Comparison of ENCODE assay signal across 13 cellular contexts in the genomic region with DNA sequence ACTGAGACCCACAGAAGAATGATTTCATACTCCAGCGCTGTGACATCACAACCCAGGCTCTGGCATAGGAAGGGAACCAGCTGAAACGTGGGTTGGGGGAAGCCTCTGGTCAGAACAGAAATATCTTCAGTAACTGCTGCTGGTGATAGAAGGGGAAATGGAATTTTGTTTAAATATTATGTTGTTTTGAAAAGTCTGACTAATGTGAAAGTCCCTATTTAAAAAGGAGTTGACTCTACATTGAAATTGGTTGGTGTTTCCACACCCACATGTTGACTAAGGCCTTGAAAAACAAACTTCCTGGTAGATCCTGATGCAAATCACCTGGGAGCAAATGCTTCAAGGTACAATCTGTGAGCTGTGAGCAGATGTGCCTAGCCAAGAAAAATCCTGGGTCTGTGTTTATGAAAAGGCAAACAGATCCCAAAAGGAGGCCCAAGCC. TPM values are rescaled to one million over a fixed set of nuclear protein-coding genes. Genes with fewer than 3 reads are reported as not detected.
DNase-seq lines count a peak whose midpoint lies in the region; ATAC-seq, FAIRE-seq and TF ChIP-seq lines count a peak whose summit lies in the region.
"Had no signal": no experiment of that assay in that cellular context is flagged by ENCODE, and none has a peak within 500 bp of the region (broad histone marks: within the 10 kb centered on the region; RNA-seq: fewer than 3 reads in every experiment).

No MANE protein-coding gene starts in this region.

- POLR2A ChIA-PET in GM10248 (lab: Yijun Ruan, JAX): no interaction called here

- ATAC-seq in HG02623 (IDR thresholded peaks at IDR 0.05; ENCODE audit: unreplicated experiment): no peak
- no peak for ATAC-seq in GM19467 (IDR thresholded peaks at IDR 0.05; ENCODE audit: unreplicated experiment)
- ATAC-seq: stimulated activated memory B cell treated with anti-CD40 and anti-IgM and Interleukin-4, amounts not matched to agents 10 μg/mL and 1 μg/mL and 100 μg/mL, for 72 hours had no signal

- H3K4me3 ChIP-seq in esophagus squamous epithelium (no peak overlapping the region), prostate gland (no peak overlapping the region)

- peaks cover 3 to 43% (median 23%) of the 10 kb centered on the region in 3 donors for H3K4me1 ChIP-seq in esophagus squamous epithelium
- peaks cover 3% of the 10 kb centered on the region for H3K4me1 ChIP-seq in prostate gland (replicated peaks)

- intact Hi-C loops in esophagus squamous epithelium (cut with DNase I) (no loop called here), prostate gland (cut with DNase I) (no loop called here)

- peak; percentile 36 for DNase-seq in GM10248 (ENCODE audit: extremely low spot score)
- DNase-seq in NCI-H748 treated with DMSO at 0.1 percent for 48 hours (lab: John Stamatoyannopoulos, UW): peak; percentile 37
- DNase-seq in esophagus squamous epithelium (lab: John Stamatoyannopoulos, UW): no peak
- DNase-seq in prostate gland (ENCODE audit: low spot score): peak; percentile 68
- no peak for DNase-seq in HTR-8/SVneo (ENCODE audit: insufficient read length, low spot score)
- no peak for DNase-seq in activated CD8-positive, alpha-beta memory T cell treated with anti-CD3 and anti-CD28 coated beads, Interleukin-2, amount 50 U/mL, for 4 hours
- DNase-seq: erythroblast, immature natural killer cell, NCI-H1694 treated with DMSO at 0.1 percent for 48 hours, Right ventricle myocardium superior had no signal

- H3K27me3 ChIP-seq in esophagus squamous epithelium (no peaks in the 10 kb centered on the region), prostate gland (replicated peaks; ENCODE audit: insufficient read depth) (no peaks in the 10 kb centered on the region)

- CTCF ChIA-PET in GM10248 (lab: Yijun Ruan, JAX): interaction anchor here (1.1 to 2.4 kb wide), 6 partner anchors 13 to 179 kb away, joined by 4 to 10 read pairs (median 6); no protein-coding TSS in a partner anchor

- H3K36me3 ChIP-seq in esophagus squamous epithelium: no peaks in the 10 kb centered on the region
- no peaks in the 10 kb centered on the region for H3K36me3 ChIP-seq in prostate gland

- TF ChIP-seq CTCF in GM10248 (IDR thresholded peaks at IDR 0.05; ENCODE audit: control extremely low read depth, extremely low read depth, low read depth, missing control alignments) (no peak), esophagus squamous epithelium (IDR thresholded peaks at IDR 0.05) (no peak), prostate gland (IDR thresholded peaks at IDR 0.05) (no peak)

- H3K9me3 ChIP-seq in esophagus squamous epithelium: no peaks in the 10 kb centered on the region
- H3K9me3 ChIP-seq in prostate gland: no peaks in the 10 kb centered on the region

- 50 to 57% methylated on average over 2 of the region's 2 CpGs for WGBS in esophagus squamous epithelium, 2 donors
- WGBS in prostate gland: 82% methylated on average over 2 of the region's 2 CpGs

- TF ChIP-seq POLR2A in esophagus squamous epithelium (IDR thresholded peaks at IDR 0.05) (no peak), prostate gland (IDR thresholded peaks at IDR 0.05) (no peak)

- FAIRE-seq in HTR-8/SVneo (lab: Jason Lieb, UNC): no peak

- H3K27ac ChIP-seq in esophagus squamous epithelium (peak overlapping the region; percentile 44 to 67 (median 62)), prostate gland (peak overlapping the region; percentile 71 to 81)

RNA-seq across cellular contexts. Expression of gene TCP11, which starts 24.5 kb away (rescaled TPM):
- total RNA-seq in esophagus squamous epithelium: under 1 TPM in 1 of 4 donors, not detected in 3; 0.64 TPM
- 10 to 100 TPM in 1 of 2 donors, under 1 TPM in 1; 0.87 to 33.3 TPM for total RNA-seq in prostate gland
- total RNA-seq: Right ventricle myocardium superior had no signal

RNA-seq across cellular contexts. Expression of gene SCUBE3, which starts 48.1 kb away (rescaled TPM):
- under 1 TPM in 2 of 4 donors, not detected in 2; 0.03 to 0.19 TPM for total RNA-seq in esophagus squamous epithelium
- 1 to 10 TPM; 2.0 to 3.4 TPM for total RNA-seq in prostate gland

Comparison
In these comparisons a context has a peak if more than half of its experiments do, and no peak if none do; other contexts are left out.
1. DNase-seq: peak in GM10248 (single experiment), NCI-H748 treated with DMSO at 0.1 percent for 48 hours (single experiment) and prostate gland (single experiment); none in esophagus squamous epithelium (single experiment), HTR-8/SVneo (single experiment) and activated CD8-positive, alpha-beta memory T cell treated with anti-CD3 and anti-CD28 coated beads, Interleukin-2, amount 50 U/mL, for 4 hours (single experiment).